9 cellular contexts compared by ENCODE assay signal in the genomic region with DNA sequence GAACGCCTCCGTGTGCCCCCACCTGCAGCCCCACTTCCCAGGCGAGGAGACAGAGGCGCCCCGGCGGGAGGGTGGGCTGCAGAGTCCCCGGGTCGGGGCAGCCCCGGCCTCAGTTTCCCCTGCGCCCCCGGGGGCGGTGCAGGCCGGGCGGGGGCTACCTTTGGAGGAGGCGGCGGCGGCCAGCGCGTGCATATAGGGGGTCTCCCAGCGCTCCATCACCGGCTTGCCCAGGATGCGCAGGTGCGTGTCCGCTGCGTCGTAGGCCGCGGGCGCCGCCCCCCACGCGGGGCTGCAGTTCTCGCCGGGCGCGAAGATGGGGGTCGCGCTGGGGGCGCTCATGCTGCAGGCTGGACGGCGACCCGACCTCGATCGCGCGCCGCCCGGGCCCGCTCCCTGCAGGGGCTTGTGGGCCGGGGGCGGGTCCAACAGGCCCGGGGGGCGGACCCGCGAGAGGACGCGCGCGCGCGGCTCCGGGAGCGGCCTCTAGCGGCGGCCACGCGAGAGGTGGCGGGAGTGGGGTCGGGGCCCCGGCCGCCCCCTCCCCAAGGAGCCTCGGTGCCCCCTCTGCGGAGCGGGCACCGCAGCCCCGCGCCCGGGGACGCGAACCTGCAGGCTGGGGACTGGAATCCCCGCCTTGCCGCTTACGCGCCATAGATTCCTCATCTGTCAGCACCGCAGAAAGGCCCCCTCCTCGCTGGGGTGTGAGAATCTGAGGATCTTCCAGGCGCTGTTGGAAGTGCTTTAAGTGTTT. TPM values are rescaled to one million over a fixed set of nuclear protein-coding genes. Genes with fewer than 3 reads are reported as not detected.
A peak's percentile ranks its signal among the peaks of the same experiment; 100 is the strongest.
DNase-seq lines count a peak whose midpoint lies in the region; ATAC-seq, FAIRE-seq and TF ChIP-seq lines count a peak whose summit lies in the region.
"Had no signal": no experiment of that assay in that cellular context is flagged by ENCODE, and none has a peak within 500 bp of the region (broad histone marks: within the 10 kb centered on the region; RNA-seq: fewer than 3 reads in every experiment).

A gene (minus strand): TSS at position 405 of the 751 bp plus-strand sequence. CDS start 66 bp downstream, at position 339.

- H3K4me3 ChIP-seq in HUES48 (ENCODE audit: low read depth, low read length) (peak within 1 kb of the TSS; percentile 73), right lobe of liver (peak within 1 kb of the TSS; percentile 75 to 95 (median 85))

- H3K36me3 ChIP-seq in HUES48 (ENCODE audit: control insufficient read depth, insufficient read depth, low read length) (no peaks in the 10 kb centered on the region), right lobe of liver (peaks cover 0 to 19% (median 7%) of the 10 kb centered on the region in 4 donors)

- peak within 1 kb of the TSS; percentile 66 for H3K4me3 Mint-ChIP-seq in activated B cell treated with CpG ODN at 0.5 μM for 24 hours

- WGBS in right lobe of liver (ENCODE audit: insufficient coverage, low coverage, low lambda C conversion rate, missing lambda C conversion rate) = 1% methylated on average over 24 of the region's 87 CpGs

- POLR2A ChIA-PET in activated B cell treated with CpG ODN at 0.5 μM for 24 hours (lab: Charles Lee) = interaction anchor here (1.1 kb wide), 1 partner anchor 18 kb away, joined by 3 read pairs; no protein-coding TSS in a partner anchor

- H3K27me3 ChIP-seq in HUES48 (ENCODE audit: control insufficient read depth, insufficient read depth, low read length) (no peaks in the 10 kb centered on the region), right lobe of liver (no peaks in the 10 kb centered on the region)

- H3K4me1 Mint-ChIP-seq in activated B cell treated with CpG ODN at 0.5 μM for 24 hours = peaks cover 15% of the 10 kb centered on the region

- CTCF ChIA-PET in activated B cell treated with CpG ODN at 0.5 μM for 24 hours (lab: Charles Lee) = no interaction called here

- intact Hi-C loops in activated B cell treated with CpG ODN at 0.5 μM for 24 hours (cut with micrococcal nuclease) (loop anchor here (10.0 kb wide), 1 partner anchor 717 kb away; no protein-coding TSS in a partner anchor), right lobe of liver (cut with DNase I) (no loop called here)

- DNase-seq in D721Med (ENCODE audit: insufficient read length, low spot score) = peak; percentile 90
- peak; percentile 62 for DNase-seq in activated B cell treated with CpG ODN at 0.5 μM for 24 hours
- peak; percentile 69 to 77 (median 73) for DNase-seq in right lobe of liver
- peak in 2 of 3 donors; percentile 34 to 47 for DNase-seq in stimulated activated CD4-positive, alpha-beta T cell treated with anti-CD3 and anti-CD28 coated beads, TNF-alpha, amount 100 ng/mL, for 1 hour (ENCODE audit: low read depth in 3 of 3, low spot score in 1 of 3)

- no peaks in the 10 kb centered on the region for H3K9me3 Mint-ChIP-seq in activated B cell treated with CpG ODN at 0.5 μM for 24 hours

- H3K4me1 ChIP-seq in HUES48 (ENCODE audit: control insufficient read depth, insufficient read depth, low read length) = peaks cover 1% of the 10 kb centered on the region; the same call in 1 of the 2 replicates
- H3K4me1 ChIP-seq in right lobe of liver = peaks cover 0 to 27% (median 10%) of the 10 kb centered on the region in 4 donors

- no peak for FAIRE-seq in D721Med (lab: Jason Lieb, UNC)
- FAIRE-seq: colon had no signal

- ATAC-seq in activated B cell treated with CpG ODN at 0.5 μM for 24 hours (ENCODE audit: low read depth) (peak; percentile 89), right lobe of liver (peak; percentile 27 to 71 (median 51)), HG03354 (IDR thresholded peaks at IDR 0.05; ENCODE audit: poor library complexity, severe bottlenecking, unreplicated experiment) (no peak), HG03439 (IDR thresholded peaks at IDR 0.05; ENCODE audit: unreplicated experiment) (no peak)

- H3K27me3 Mint-ChIP-seq in activated B cell treated with CpG ODN at 0.5 μM for 24 hours = peaks cover 6% of the 10 kb centered on the region

- no peaks in the 10 kb centered on the region for H3K36me3 Mint-ChIP-seq in activated B cell treated with CpG ODN at 0.5 μM for 24 hours (ENCODE audit: low read depth)

- TF ChIP-seq CTCF in D721Med (IDR thresholded peaks at IDR 0.05; ENCODE audit: insufficient read depth, missing control alignments) = peak; percentile 40
- TF ChIP-seq CTCF in activated B cell treated with CpG ODN at 0.5 μM for 24 hours (IDR thresholded peaks at IDR 0.05) = no peak
- TF ChIP-seq CTCF in right lobe of liver (IDR thresholded peaks at IDR 0.05) = peak; percentile 56 to 84 (median 68)

- peak; percentile 73 for TF ChIP-seq POLR2A in right lobe of liver (IDR thresholded peaks at IDR 0.05)

- H3K27ac ChIP-seq in HUES48 (ENCODE audit: low read depth, low read length) (peak within 1 kb of the TSS; percentile 27), cingulate gyrus (ENCODE audit: low read depth, low read length) (peak within 1 kb of the TSS; percentile 63), right lobe of liver (peak within 1 kb of the TSS; percentile 76 to 89 (median 78))

- H3K27ac Mint-ChIP-seq in activated B cell treated with CpG ODN at 0.5 μM for 24 hours = no peak within 1 kb of the TSS

- no peaks in the 10 kb centered on the region for H3K9me3 ChIP-seq in HUES48 (ENCODE audit: control insufficient read depth, insufficient read depth, low read length)
- no peaks in the 10 kb centered on the region for H3K9me3 ChIP-seq in right lobe of liver

- H3K9ac ChIP-seq in HUES48 (ENCODE audit: low read depth, low read length) = no peak within 1 kb of the TSS

RNA-seq across cellular contexts. Expression of the gene that starts here (rescaled TPM):
- 6.9 and 8.8 TPM in 2 replicates for total RNA-seq in activated B cell treated with CpG ODN at 0.5 μM for 24 hours
- total RNA-seq in right lobe of liver = 100 to 1,000 TPM; 151 to 380 (median 221) TPM

Comparison
In these comparisons a context has a peak if more than half of its experiments do, and no peak if none do; other contexts are left out.
1. RNA of the gene that starts here (total RNA-seq): 151 to 380 TPM in right lobe of liver; 6.9 to 8.8 TPM in activated B cell treated with CpG ODN at 0.5 μM for 24 hours; every median in the first group is over 10 times any median in the second.
2. H3K27ac ChIP-seq: peak in every context shown above with its lines; median percentile 78 in right lobe of liver; 63 in cingulate gyrus; 27 in HUES48.
3. ATAC-seq: peak in activated B cell treated with CpG ODN at 0.5 μM for 24 hours (single experiment) and right lobe of liver (4 of 4); none in HG03354 (single experiment) and HG03439 (single experiment).
4. Peak in every context shown above with its lines, with median percentiles within 50 percentile points of each other: DNase-seq.